ENCODE assay signal across 10 cellular contexts in genomic region chr10:19629559-19629958, GRCh38.
A peak's percentile ranks its signal among the peaks of the same experiment; 100 is the strongest.
DNase-seq lines count a peak whose midpoint lies in the region; ATAC-seq, FAIRE-seq and TF ChIP-seq lines count a peak whose summit lies in the region.
"Had no signal": no experiment of that assay in that cellular context is flagged by ENCODE, and none has a peak within 500 bp of the region (broad histone marks: within the 10 kb centered on the region; RNA-seq: fewer than 3 reads in every experiment).

No MANE protein-coding gene starts in this region.

- no peak for FAIRE-seq in HepG2 (lab: Jason Lieb, UNC)
- no peak for FAIRE-seq in GM12892 (lab: Jason Lieb, UNC)

- H3K9me3 ChIP-seq in HepG2 (ENCODE audit: low read length): no peaks in the 10 kb centered on the region
- H3K9me3 ChIP-seq in stomach: no peaks in the 10 kb centered on the region

- TF ChIP-seq POLR2A in HepG2 (IDR thresholded peaks at IDR 0.05; ENCODE audit: insufficient read depth in 1 of 2, low read depth in 2 of 2, low read length in 2 of 2): no peak
- no peak for TF ChIP-seq POLR2A in stomach (IDR thresholded peaks at IDR 0.05)
- TF ChIP-seq POLR2A in GM12892 (IDR thresholded peaks at IDR 0.05; ENCODE audit: low read depth, low read length): no peak

- H3K4me1 ChIP-seq in HepG2 (ENCODE audit: insufficient read depth, low read length): no peaks in the 10 kb centered on the region
- H3K4me1 ChIP-seq in stomach: no peaks in the 10 kb centered on the region
- H3K4me1 ChIP-seq: parathyroid adenoma had no signal

- ATAC-seq in HepG2: peak; percentile 68

- no peak for TF ChIP-seq RAD21 in HepG2 (CRISPR knock-in tag; IDR thresholded peaks at IDR 0.05)

- no peak overlapping the region for H3K4me2 ChIP-seq in HepG2 (ENCODE audit: low read depth, low read length)

- TF ChIP-seq EP300 in HepG2 (IDR thresholded peaks at IDR 0.05; ENCODE audit: low read depth in 2 of 2, low read length in 2 of 2): no peak
- TF ChIP-seq EP300 in HepG2 (CRISPR knock-in tag; IDR thresholded peaks at IDR 0.05; ENCODE audit: borderline replicate concordance): no peak
- no peak for TF ChIP-seq EP300 in stomach (IDR thresholded peaks at IDR 0.05)

- TF ChIP-seq CTCF in HepG2 (CRISPR knock-in tag; IDR thresholded peaks at IDR 0.05) (no peak), stomach (IDR thresholded peaks at IDR 0.05) (no peak)

- no peaks in the 10 kb centered on the region for H3K79me2 ChIP-seq in HepG2 (ENCODE audit: insufficient read depth, low read length)
- H3K79me2 ChIP-seq: parathyroid adenoma had no signal

- DNase-seq in HuH-7 (ENCODE audit: low spot score) (peak; percentile 40), dedifferentiated amniotic fluid mesenchymal stem cell (ENCODE audit: extremely low spot score) (peak; percentile 18), HepG2 (ENCODE audit: low spot score) (no peak), stomach (peak; percentile 27), GM12892 (ENCODE audit: insufficient read length) (no peak), kidney tubule cell (ENCODE audit: low spot score) (no peak), HT-29 (ENCODE audit: low spot score) (no peak), NCI-H2107 treated with DMSO at 0.1 percent for 48 hours (lab: John Stamatoyannopoulos, UW; ENCODE audit: unreplicated experiment) (no peak)
- DNase-seq: NCI-H187 had no signal

- BruUV-seq in HepG2 (replicated peaks; lab: Mats Ljungman, UMichigan): no TSS peak

- intact Hi-C loops in HepG2 (cut with micrococcal nuclease; ENCODE audit: unreplicated experiment) (no loop called here), stomach (cut with DNase I; ENCODE audit: low total_unique reads) (no loop called here)

- H3K36me3 ChIP-seq in HepG2 (replicated peaks in 1 of 2; ENCODE audit: control insufficient read depth in 1 of 2, insufficient read depth in 2 of 2, low read length in 2 of 2) (no peaks in the 10 kb centered on the region; a peak in 1 of 5 replicates), stomach (no peaks in the 10 kb centered on the region)

- in situ Hi-C loops in HepG2 (cut with HindIII; ENCODE audit: extremely low pct_ligation_motif_present, low pct_unique_long_range_greater_than_20kb): no loop called here

- H2AFZ ChIP-seq in HepG2 (ENCODE audit: low read length): no peak overlapping the region
- H2AFZ ChIP-seq: parathyroid adenoma had no signal

- WGBS in HepG2 (ENCODE audit: low lambda C conversion rate): 43% methylated on average over 6 of the region's 6 CpGs
- 26 to 44% (median 40%) methylated on average over 6 of the region's 6 CpGs for WGBS in stomach, 5 donors

- CTCF ChIA-PET in HepG2 (lab: Yijun Ruan, JAX; ENCODE audit: low intra/inter-chr PET ratio, low total read pairs): no interaction called here

- H3K27me3 ChIP-seq in HepG2 (ENCODE audit: control insufficient read depth in 1 of 2, insufficient read depth in 2 of 2, low read length in 2 of 2): no peaks in the 10 kb centered on the region
- no peaks in the 10 kb centered on the region for H3K27me3 ChIP-seq in stomach

- H3K9ac ChIP-seq in HepG2 (ENCODE audit: insufficient read depth, low read depth, low read length): no peak overlapping the region
- H3K9ac ChIP-seq: parathyroid adenoma had no signal

- H3K4me3 ChIP-seq in HepG2 (replicated peaks in 1 of 3; ENCODE audit: insufficient read depth in 1 of 3, low read depth in 2 of 3, low read length in 3 of 3) (no peak overlapping the region), stomach (no peak overlapping the region)

- POLR2A ChIA-PET in HepG2 (lab: Yijun Ruan, JAX): no interaction called here

- H4K20me1 ChIP-seq in HepG2 (ENCODE audit: insufficient read depth, low read length): no peaks in the 10 kb centered on the region

- H3K27ac ChIP-seq in HepG2 (ENCODE audit: extremely low read length, insufficient read depth, low read length) (no peak overlapping the region), stomach (peak overlapping the region in 2 of 5 donors; percentile 17 to 22)
- H3K27ac ChIP-seq: parathyroid adenoma had no signal

TF ChIP-seq in HepG2, 621 proteins besides CTCF, POLR2A, EP300 and RAD21:
- TF ChIP-seq BHLHE40 (IDR thresholded peaks at IDR 0.05; ENCODE audit: low read length): no peak
- no peak for TF ChIP-seq ZNF572 (CRISPR knock-in tag; IDR thresholded peaks at IDR 0.05)
- TF ChIP-seq ZKSCAN1 (IDR thresholded peaks at IDR 0.05; ENCODE audit: low read length): no peak
- TF ChIP-seq ZNF670 (CRISPR knock-in tag; IDR thresholded peaks at IDR 0.05; ENCODE audit: borderline replicate concordance): no peak
- no peak for TF ChIP-seq HMGXB3 (CRISPR knock-in tag; IDR thresholded peaks at IDR 0.05; ENCODE audit: borderline replicate concordance)
- no peak for TF ChIP-seq ZNF720 (CRISPR knock-in tag; IDR thresholded peaks at IDR 0.05)
- no peak for TF ChIP-seq NCOA2 (CRISPR knock-in tag; IDR thresholded peaks at IDR 0.05)
- no peak for TF ChIP-seq ZNF468 (CRISPR knock-in tag; IDR thresholded peaks at IDR 0.05)
- no peak for TF ChIP-seq SP140L (CRISPR knock-in tag; IDR thresholded peaks at IDR 0.05; ENCODE audit: borderline replicate concordance)
- no peak for TF ChIP-seq MED8 (CRISPR knock-in tag; IDR thresholded peaks at IDR 0.05; ENCODE audit: insufficient replicate concordance)
- no peak for TF ChIP-seq MAFF (IDR thresholded peaks at IDR 0.05; ENCODE audit: low read depth, low read length)
- no peak for TF ChIP-seq TRIM22 (IDR thresholded peaks at IDR 0.05)
- TF ChIP-seq SIN3B (IDR thresholded peaks at IDR 0.05; ENCODE audit: low read length): no peak
- TF ChIP-seq KDM4B (CRISPR knock-in tag; IDR thresholded peaks at IDR 0.05): no peak
- no peak for TF ChIP-seq TEF (CRISPR knock-in tag; IDR thresholded peaks at IDR 0.05)
- TF ChIP-seq ZSCAN12 (CRISPR knock-in tag; IDR thresholded peaks at IDR 0.05): no peak
- TF ChIP-seq NONO (IDR thresholded peaks at IDR 0.05): no peak
- no peak for TF ChIP-seq NONO (CRISPR knock-in tag; conservative IDR thresholded peaks at IDR 0.05)

Comparison
In these comparisons a context has a peak if more than half of its experiments do, and no peak if none do; other contexts are left out.
1. DNase-seq: peak in HuH-7 (single experiment), dedifferentiated amniotic fluid mesenchymal stem cell (single experiment) and stomach (single experiment); none in HepG2 (single experiment), GM12892 (single experiment), kidney tubule cell (single experiment), HT-29 (single experiment) and NCI-H2107 treated with DMSO at 0.1 percent for 48 hours (single experiment).